Comparison of ENCODE assay signal across 16 cellular contexts in the genomic region with DNA sequence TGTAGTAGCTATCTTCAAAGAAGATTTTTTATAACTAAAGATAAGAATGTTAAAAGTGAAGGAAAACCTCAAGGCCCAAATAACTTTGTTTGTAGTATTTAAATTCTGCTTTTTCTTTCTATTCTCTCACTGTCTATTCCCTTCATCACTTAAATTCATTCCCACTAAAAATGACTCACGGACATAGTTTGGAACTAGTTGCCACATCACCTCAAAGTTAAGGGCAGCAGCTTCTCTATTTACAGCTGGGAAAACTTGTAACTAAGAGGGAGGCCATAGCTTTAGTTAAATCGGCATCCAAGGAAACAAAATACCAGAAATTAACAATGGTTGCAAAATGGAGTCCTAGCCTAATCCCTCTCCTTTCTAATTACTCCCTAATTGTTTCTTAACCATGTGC.
DNase-seq lines count a peak whose midpoint lies in the region; TF ChIP-seq lines count a peak whose summit lies in the region.
"Had no signal": no experiment of that assay in that cellular context is flagged by ENCODE, and none has a peak within 500 bp of the region (broad histone marks: within the 10 kb centered on the region; RNA-seq: fewer than 3 reads in every experiment).

No MANE protein-coding gene starts in this region.

- no peaks in the 10 kb centered on the region for H3K9me3 Mint-ChIP-seq in HFFc6
- no peaks in the 10 kb centered on the region for H3K9me3 Mint-ChIP-seq in T-helper 2 cell treated with Interferon-gamma antibody and Interleukin-4, amounts not matched to agents 5 μg/mL and 100 μg/mL, for 36 hours
- H3K9me3 Mint-ChIP-seq in immature natural killer cell = peaks cover 0 to 8% (median 0%) of the 10 kb centered on the region in 6 donors

- DNase-seq in HFFc6 (peak; percentile 38), amniotic epithelial cell (ENCODE audit: low read depth) (peak; percentile 40), fibroblast of peridontal ligament (ENCODE audit: extremely low read depth) (peak; percentile 39), immature natural killer cell (no peak), NCI-H2029 (lab: John Stamatoyannopoulos, UW) (no peak)
- no peak for DNase-seq in T-helper 2 cell treated with Interferon-gamma antibody and Interleukin-4, amounts not matched to agents 5 μg/mL and 100 μg/mL, for 36 hours (ENCODE audit: low spot score)
- no peak for DNase-seq in activated CD4-positive, alpha-beta T cell treated with anti-CD3 and anti-CD28 coated beads, Interleukin-2, amount 50 U/mL, for 48 hours
- DNase-seq: AML-193, DMS79, NCI-H1105 treated with DMSO at 0.1 percent for 48 hours, NCI-H1694, NCI-H510A treated with DMSO at 0.1 percent for 48 hours, NCI-H774, OCI-M1, RPMI8226, SHP77 treated with DMSO at 0.1 percent for 48 hours had no signal

- H3K27me3 Mint-ChIP-seq in HFFc6 (ENCODE audit: insufficient read depth) (no peaks in the 10 kb centered on the region; the same call in 1 of the 2 replicates), immature natural killer cell (ENCODE audit: low read depth in 3 of 3) (peaks cover 0 to 1% (median 0%) of the 10 kb centered on the region in 3 donors)
- H3K27me3 Mint-ChIP-seq in T-helper 2 cell treated with Interferon-gamma antibody and Interleukin-4, amounts not matched to agents 5 μg/mL and 100 μg/mL, for 36 hours (ENCODE audit: low read depth) = no peaks in the 10 kb centered on the region

- H3K36me3 Mint-ChIP-seq in HFFc6 (ENCODE audit: low read depth) (no peaks in the 10 kb centered on the region), immature natural killer cell (no peaks in the 10 kb centered on the region)
- no peaks in the 10 kb centered on the region for H3K36me3 Mint-ChIP-seq in T-helper 2 cell treated with Interferon-gamma antibody and Interleukin-4, amounts not matched to agents 5 μg/mL and 100 μg/mL, for 36 hours (ENCODE audit: low read depth)

- H3K27ac Mint-ChIP-seq in HFFc6 (peak overlapping the region; percentile 65; the same call in 1 of the 2 replicates), immature natural killer cell (no peak overlapping the region)
- no peak overlapping the region for H3K27ac Mint-ChIP-seq in T-helper 2 cell treated with Interferon-gamma antibody and Interleukin-4, amounts not matched to agents 5 μg/mL and 100 μg/mL, for 36 hours

- H3K4me3 Mint-ChIP-seq in HFFc6 (no peak overlapping the region), immature natural killer cell (no peak overlapping the region)
- no peak overlapping the region for H3K4me3 Mint-ChIP-seq in T-helper 2 cell treated with Interferon-gamma antibody and Interleukin-4, amounts not matched to agents 5 μg/mL and 100 μg/mL, for 36 hours

- H3K4me1 Mint-ChIP-seq in HFFc6 (ENCODE audit: low read depth) (peaks cover 13% of the 10 kb centered on the region; the same call in 1 of the 2 replicates), immature natural killer cell (no peaks in the 10 kb centered on the region)
- no peaks in the 10 kb centered on the region for H3K4me1 Mint-ChIP-seq in T-helper 2 cell treated with Interferon-gamma antibody and Interleukin-4, amounts not matched to agents 5 μg/mL and 100 μg/mL, for 36 hours (ENCODE audit: low read depth)

- TF ChIP-seq CTCF in HFFc6 (IDR thresholded peaks at IDR 0.05) = no peak

Comparison
In these comparisons a context has a peak if more than half of its experiments do, and no peak if none do; other contexts are left out.
1. DNase-seq: peak in HFFc6 (single experiment), amniotic epithelial cell (single experiment) and fibroblast of peridontal ligament (single experiment); none in T-helper 2 cell treated with Interferon-gamma antibody and Interleukin-4, amounts not matched to agents 5 μg/mL and 100 μg/mL, for 36 hours (single experiment), immature natural killer cell (0 of 3), NCI-H2029 (single experiment) and activated CD4-positive, alpha-beta T cell treated with anti-CD3 and anti-CD28 coated beads, Interleukin-2, amount 50 U/mL, for 48 hours (0 of 2).